Comparison of ENCODE assay signal across 8 cellular contexts in the genomic region with DNA sequence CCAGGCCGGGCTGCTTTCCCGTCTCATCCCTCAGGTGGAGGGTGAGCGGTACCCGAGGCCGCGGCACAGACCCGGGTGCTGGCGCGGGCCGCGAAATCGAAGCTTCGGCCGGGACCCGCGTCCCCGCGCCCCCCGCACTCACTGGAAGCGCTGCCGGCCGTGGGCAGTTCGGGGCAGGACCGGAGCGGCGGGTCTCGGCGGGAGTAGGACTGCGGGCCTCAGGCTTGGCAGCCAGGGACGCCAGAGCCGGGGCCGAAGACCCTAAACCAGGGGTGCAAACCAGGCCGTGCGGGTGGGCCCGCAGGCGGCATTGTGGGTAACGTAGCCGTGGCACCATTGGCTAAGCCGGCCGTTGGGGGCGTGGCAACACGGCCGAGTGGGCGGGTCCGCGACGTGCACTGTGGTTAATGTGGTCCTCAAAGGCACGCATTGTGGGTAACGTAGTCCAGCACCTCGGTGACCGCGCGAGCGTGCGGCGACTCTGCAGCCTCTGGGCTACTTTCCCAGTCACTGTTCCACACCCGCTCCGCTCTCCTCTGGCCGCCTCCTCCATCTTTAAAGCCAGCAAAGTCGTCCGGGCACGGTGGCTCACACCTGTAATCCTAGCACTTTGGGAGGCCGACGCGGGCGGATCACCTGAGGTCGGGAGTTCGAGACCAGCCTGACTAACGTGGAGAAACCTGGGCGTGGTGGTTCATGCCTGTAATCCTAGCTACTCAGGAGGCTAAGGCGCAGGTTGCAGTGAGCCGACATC. TPM values are rescaled to one million over a fixed set of nuclear protein-coding genes. Genes with fewer than 3 reads are reported as not detected.
DNase-seq lines count a peak whose midpoint lies in the region; ATAC-seq, FAIRE-seq and TF ChIP-seq lines count a peak whose summit lies in the region.

Gene ZNF500 (minus strand): TSS at position 288 of the 754 bp plus-strand sequence. CDS start 1,184 bp downstream, outside the sequence.

- peaks cover 11 to 49% (median 25%) of the 10 kb centered on the region in 4 donors for H3K4me1 Mint-ChIP-seq in CD4-positive, CD25-positive, alpha-beta regulatory T cell

- H3K4me1 ChIP-seq in CD4-positive, CD25-positive, alpha-beta regulatory T cell (ENCODE audit: control insufficient read depth, insufficient read depth, low read length, poor library complexity, severe bottlenecking), result peaks cover 28% of the 10 kb centered on the region
- peaks cover 46% of the 10 kb centered on the region for H3K4me1 ChIP-seq in HepG2 (ENCODE audit: insufficient read depth, low read length)

- 1% methylated on average over 30 of the region's 72 CpGs for WGBS in HepG2 (ENCODE audit: low lambda C conversion rate)

- peak within 1 kb of the TSS; percentile 94 to 98 (median 96) for H3K4me3 Mint-ChIP-seq in CD4-positive, CD25-positive, alpha-beta regulatory T cell

- H2AFZ ChIP-seq in HepG2 (ENCODE audit: low read length), result no peak within 1 kb of the TSS

- BruUV-seq in HepG2 (replicated peaks; lab: Mats Ljungman, UMichigan), result no TSS peak

- intact Hi-C loops in HepG2 (cut with micrococcal nuclease; ENCODE audit: unreplicated experiment), result loop anchor here (2.0 to 5.0 kb wide), 2 partner anchors 36 to 50 kb away; partner anchors contain the start of gene ROGDI

- no peaks in the 10 kb centered on the region for H3K27me3 Mint-ChIP-seq in CD4-positive, CD25-positive, alpha-beta regulatory T cell

- peak; percentile 91 to 96 (median 93) for DNase-seq in CD4-positive, CD25-positive, alpha-beta regulatory T cell
- DNase-seq in NCI-H774 (lab: John Stamatoyannopoulos, UW) (peak; percentile 94), dermis microvascular lymphatic vessel endothelial cell (ENCODE audit: low read depth in 2 of 2) (peak; percentile 92 to 97), HepG2 (ENCODE audit: low spot score) (peak; percentile 93)
- DNase-seq in activated CD4-positive, alpha-beta T cell treated with anti-CD3 and anti-CD28 coated beads, Interleukin-2, amount 50 U/mL, for 24 hours (ENCODE audit: low read depth in 1 of 2, low spot score in 1 of 2), result peak; percentile 95 to 96
- peak; percentile 98 to 99 for DNase-seq in stimulated activated CD4-positive, alpha-beta T cell treated with anti-CD3 and anti-CD28 coated beads, Interleukin-2, amount 100 ng/mL, for 48 hours

- peak within 1 kb of the TSS; percentile 99 for H3K4me2 ChIP-seq in HepG2 (ENCODE audit: low read depth, low read length)

- peaks cover 5% of the 10 kb centered on the region for H3K36me3 Mint-ChIP-seq in CD4-positive, CD25-positive, alpha-beta regulatory T cell

- no peaks in the 10 kb centered on the region for H3K9me3 ChIP-seq in CD4-positive, CD25-positive, alpha-beta regulatory T cell (ENCODE audit: control insufficient read depth in 2 of 2, low read length in 2 of 2)
- H3K9me3 ChIP-seq in HepG2 (ENCODE audit: low read length), result no peaks in the 10 kb centered on the region

- 0 out of 2 replicates have a peak, but pooled peaks have one; percentile 15 for TF ChIP-seq RAD21 in HepG2 (CRISPR knock-in tag; IDR thresholded peaks at IDR 0.05)

- TF ChIP-seq EP300 in HepG2 (IDR thresholded peaks at IDR 0.05; ENCODE audit: low read depth in 2 of 2, low read length in 2 of 2) (no peak), HepG2 (CRISPR knock-in tag; IDR thresholded peaks at IDR 0.05; ENCODE audit: borderline replicate concordance) (no peak)

- in situ Hi-C loops in HepG2 (cut with HindIII; ENCODE audit: extremely low pct_ligation_motif_present, low pct_unique_long_range_greater_than_20kb), result no loop called here

- peaks cover 12% of the 10 kb centered on the region for H3K36me3 ChIP-seq in CD4-positive, CD25-positive, alpha-beta regulatory T cell (ENCODE audit: control insufficient read depth, insufficient read depth, low read length)
- peaks cover 8 to 27% of the 10 kb centered on the region in 2 experiments; a peak in 4 of 5 replicates for H3K36me3 ChIP-seq in HepG2 (replicated peaks in 1 of 2; ENCODE audit: control insufficient read depth in 1 of 2, insufficient read depth in 2 of 2, low read length in 2 of 2)

- H3K4me3 ChIP-seq in CD4-positive, CD25-positive, alpha-beta regulatory T cell (ENCODE audit: low read depth, low read length), result peak within 1 kb of the TSS; percentile 96
- peak within 1 kb of the TSS; percentile 91 to 92 (median 91) for H3K4me3 ChIP-seq in HepG2 (replicated peaks in 1 of 3; ENCODE audit: insufficient read depth in 1 of 3, low read depth in 2 of 3, low read length in 3 of 3)

- no peaks in the 10 kb centered on the region for H4K20me1 ChIP-seq in HepG2 (ENCODE audit: insufficient read depth, low read length)

- TF ChIP-seq POLR2A in HepG2 (IDR thresholded peaks at IDR 0.05; ENCODE audit: insufficient read depth in 1 of 2, low read depth in 2 of 2, low read length in 2 of 2), result peak; percentile 35 to 69

- no peak; the same call in 1 of the 2 replicates for TF ChIP-seq CTCF in HepG2 (CRISPR knock-in tag; IDR thresholded peaks at IDR 0.05)

- H3K79me2 ChIP-seq in HepG2 (ENCODE audit: insufficient read depth, low read length), result peaks cover 19% of the 10 kb centered on the region

- peak within 1 kb of the TSS; percentile 92 for H3K9ac ChIP-seq in HepG2 (ENCODE audit: insufficient read depth, low read depth, low read length)

- CTCF ChIA-PET in HepG2 (lab: Yijun Ruan, JAX; ENCODE audit: low intra/inter-chr PET ratio, low total read pairs), result no interaction called here

- no peaks in the 10 kb centered on the region for H3K27me3 ChIP-seq in CD4-positive, CD25-positive, alpha-beta regulatory T cell (ENCODE audit: control insufficient read depth, insufficient read depth, low read length)
- H3K27me3 ChIP-seq in HepG2 (ENCODE audit: control insufficient read depth in 1 of 2, insufficient read depth in 2 of 2, low read length in 2 of 2), result no peaks in the 10 kb centered on the region; a peak in 1 of 5 replicates

- peak within 1 kb of the TSS; percentile 74 for H3K27ac ChIP-seq in CD4-positive, CD25-positive, alpha-beta regulatory T cell (ENCODE audit: insufficient read depth, low read length, poor library complexity, severe bottlenecking)
- peak within 1 kb of the TSS; percentile 78 for H3K27ac ChIP-seq in HepG2 (ENCODE audit: extremely low read length, insufficient read depth, low read length)

- H3K27ac Mint-ChIP-seq in CD4-positive, CD25-positive, alpha-beta regulatory T cell, result peak within 1 kb of the TSS; percentile 95

- FAIRE-seq in HepG2 (lab: Jason Lieb, UNC), result peak; percentile 96

- H3K9me3 Mint-ChIP-seq in CD4-positive, CD25-positive, alpha-beta regulatory T cell, result peaks cover 0 to 2% (median 0%) of the 10 kb centered on the region in 7 donors

- ATAC-seq in CD4-positive, CD25-positive, alpha-beta regulatory T cell (ENCODE audit: low read depth in 2 of 2), result peak; percentile 98 to 99
- ATAC-seq in GM19438 (IDR thresholded peaks at IDR 0.05; ENCODE audit: low read depth, unreplicated experiment) (peak; percentile 77), HG03571 (IDR thresholded peaks at IDR 0.05; ENCODE audit: unreplicated experiment) (peak; percentile 81), HepG2 (peak; percentile 85)

- POLR2A ChIA-PET in HepG2 (lab: Yijun Ruan, JAX), result interaction anchor here (1.4 to 3.1 kb wide), 5 partner anchors 22 to 103 kb away, joined by 4 to 40 read pairs (median 12); partner anchors contain the start of genes ANKS3, DNAAF8, ROGDI and SEPTIN12

TF ChIP-seq in HepG2, 621 proteins besides CTCF, POLR2A, EP300 and RAD21 (continues in another document):
- no peak for TF ChIP-seq TEF (CRISPR knock-in tag; IDR thresholded peaks at IDR 0.05)
- TF ChIP-seq TBX2 (CRISPR knock-in tag; IDR thresholded peaks at IDR 0.05; ENCODE audit: borderline replicate concordance), result peak; percentile 76
- no peak for TF ChIP-seq ZNF644 (CRISPR knock-in tag; IDR thresholded peaks at IDR 0.05; ENCODE audit: low read depth)
- TF ChIP-seq DNMT1 (CRISPR knock-in tag; IDR thresholded peaks at IDR 0.05), result peak; percentile 64; the same call in 1 of the 2 replicates
- TF ChIP-seq ZNF674 (CRISPR knock-in tag; IDR thresholded peaks at IDR 0.05; ENCODE audit: low read depth), result no peak
- no peak for TF ChIP-seq REXO4 (CRISPR knock-in tag; IDR thresholded peaks at IDR 0.05; ENCODE audit: borderline replicate concordance)
- TF ChIP-seq AKAP8 (CRISPR knock-in tag; IDR thresholded peaks at IDR 0.05), result 0 out of 2 replicates have a peak, but pooled peaks have one; percentile 66

RNA-seq across cellular contexts. Expression of gene ZNF500, which starts in this region (rescaled TPM):
- total RNA-seq in CD4-positive, CD25-positive, alpha-beta regulatory T cell, result 12.3 TPM
- 10 to 100 TPM in 2 of 4 donors, 1 to 10 TPM in 2; 4.5 to 16.9 (median 12.1) TPM for polyA plus RNA-seq in CD4-positive, CD25-positive, alpha-beta regulatory T cell
- total RNA-seq in dermis microvascular lymphatic vessel endothelial cell (4.4 and 5.8 TPM in 2 replicates), HepG2 (2016; rRNA removed; fragmentation: Illumina TruSeq; extraction: Trizol) (8.1 and 12.2 TPM in 2 replicates)
- total RNA-seq in HepG2 (2016; cell fraction: cytosol; rRNA removed; fragmentation: Illumina TruSeq; extraction: Trizol; ENCODE audit: low read depth), result 1.6 and 1.9 TPM in 2 replicates
- 8.1 and 12.2 TPM in 2 replicates for total RNA-seq in HepG2 (2016; cell fraction: insoluble cytoplasmic fraction; rRNA removed; fragmentation: Illumina TruSeq; extraction: Trizol)
- total RNA-seq in HepG2 (2016; cell fraction: membrane; rRNA removed; fragmentation: Illumina TruSeq; extraction: Trizol), result 3.8 and 4.4 TPM in 2 replicates
- 9.6 and 15.9 TPM in 2 replicates for total RNA-seq in HepG2 (2016; cell fraction: nucleus; rRNA removed; fragmentation: Illumina TruSeq; extraction: Trizol)
- 6.1 and 7.4 TPM in 2 replicates for polyA plus RNA-seq in HepG2 (2011; rRNA removed)
- polyA plus RNA-seq in HepG2 (2011; cell fraction: cytosol; rRNA removed), result 3.0 and 4.9 TPM in 2 replicates
- polyA plus RNA-seq in HepG2 (2011; cell fraction: nucleus; rRNA removed), result 17.2 and 20.4 TPM in 2 replicates
- 3.2 and 3.5 TPM in 2 replicates for polyA plus RNA-seq in HepG2 (2012)
- polyA plus RNA-seq in HepG2 (2016; cell fraction: cytosol; fragmentation: Illumina TruSeq; extraction: Trizol; ENCODE audit: low read depth), result 0.76 and 0.78 TPM in 2 replicates
- 5.1 and 5.9 TPM in 2 replicates for polyA plus RNA-seq in HepG2 (2016; cell fraction: insoluble cytoplasmic fraction; fragmentation: Illumina TruSeq; extraction: Trizol; ENCODE audit: low read depth)
- polyA plus RNA-seq in HepG2 (2016; cell fraction: membrane; fragmentation: Illumina TruSeq; extraction: Trizol; ENCODE audit: low read depth), result 1.9 and 2.5 TPM in 2 replicates
- polyA plus RNA-seq in HepG2 (2016; cell fraction: nucleus; fragmentation: Illumina TruSeq; extraction: Trizol; ENCODE audit: insufficient read depth, low read depth), result 19.3 and 24.8 TPM in 2 replicates
- 17.1 and 19.6 TPM in 2 replicates for polyA minus RNA-seq in HepG2 (2011; rRNA and poly(A)+ RNA removed; ENCODE audit: low replicate concordance)
- polyA minus RNA-seq in HepG2 (2011; cell fraction: cytosol; rRNA and poly(A)+ RNA removed), result 2.6 and 3.3 TPM in 2 replicates
- polyA minus RNA-seq in HepG2 (2011; cell fraction: nucleus; rRNA and poly(A)+ RNA removed), result 11.8 and 12.1 TPM in 2 replicates

Comparison
In these comparisons a context has a peak if more than half of its experiments do, and no peak if none do; other contexts are left out.
1. Peak in every context shown above with its lines: DNase-seq, ATAC-seq, H3K4me3 ChIP-seq and H3K27ac ChIP-seq.